Comparison of ENCODE assay signal across 15 cellular contexts in the genomic region with DNA sequence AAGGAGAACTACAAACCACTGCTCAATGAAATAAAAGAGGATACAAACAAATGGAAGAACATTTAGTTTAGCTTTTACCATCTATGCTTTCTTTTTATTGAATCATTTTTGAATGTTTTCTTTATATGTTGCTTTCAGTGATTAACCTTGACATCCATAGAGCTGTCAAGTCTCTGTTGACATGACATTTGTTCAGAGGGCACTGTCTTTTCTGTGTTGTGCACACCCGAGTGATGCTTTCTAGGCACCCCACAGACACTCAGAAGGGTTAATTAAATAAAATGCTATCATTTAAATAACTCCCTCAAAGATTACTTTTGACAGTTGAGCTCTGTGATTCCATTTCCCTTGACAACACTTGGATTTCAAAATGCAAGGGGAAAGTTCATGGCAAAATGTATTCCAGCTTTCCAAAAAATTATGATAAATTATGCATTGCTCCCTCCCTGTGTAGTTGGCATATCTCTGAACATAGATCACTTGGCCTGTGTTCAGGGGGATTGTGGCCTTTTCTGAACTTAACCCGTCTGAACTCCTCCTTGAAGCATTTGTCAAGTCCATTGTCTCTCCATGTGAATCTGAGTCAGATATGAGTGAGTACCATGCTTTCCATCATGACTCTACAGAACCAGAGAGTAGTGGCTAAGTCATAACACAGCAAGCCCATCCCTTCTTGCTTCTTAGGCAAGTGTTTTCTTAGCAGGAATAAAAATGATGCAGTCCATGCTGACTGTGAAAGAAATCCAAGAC.
DNase-seq lines count a peak whose midpoint lies in the region; ATAC-seq, FAIRE-seq and TF ChIP-seq lines count a peak whose summit lies in the region.
"Had no signal": no experiment of that assay in that cellular context is flagged by ENCODE, and none has a peak within 500 bp of the region (broad histone marks: within the 10 kb centered on the region; RNA-seq: fewer than 3 reads in every experiment).

No MANE protein-coding gene starts in this region.

- H3K4me3 ChIP-seq in CD8-positive, alpha-beta memory T cell (ENCODE audit: low read length): no peak overlapping the region
- H3K4me3 ChIP-seq in PC-3 (ENCODE audit: low read length): no peak overlapping the region
- H3K4me3 ChIP-seq in thyroid gland (replicated peaks in 1 of 3): no peak overlapping the region

- no peaks in the 10 kb centered on the region for H4K20me1 ChIP-seq in PC-3 (ENCODE audit: low read length)

- WGBS in thyroid gland, 2 donors: 74 to 81% methylated on average over 2 of the region's 2 CpGs

- CTCF ChIA-PET in CD8-positive, alpha-beta memory T cell (lab: Charles Lee): no interaction called here
- CTCF ChIA-PET in PC-3 (lab: Charles Lee): no interaction called here

- TF ChIP-seq CTCF in foreskin keratinocyte (conservative IDR thresholded peaks at IDR 0.05) (no peak), PC-3 (conservative IDR thresholded peaks at IDR 0.05; ENCODE audit: low read depth, low read length) (no peak), thyroid gland (IDR thresholded peaks at IDR 0.05) (no peak)

- H3K36me3 ChIP-seq in CD8-positive, alpha-beta memory T cell (ENCODE audit: insufficient read depth, low read length): no peaks in the 10 kb centered on the region
- H3K36me3 ChIP-seq in PC-3 (ENCODE audit: low read depth, low read length): no peaks in the 10 kb centered on the region
- H3K36me3 ChIP-seq in thyroid gland: no peaks in the 10 kb centered on the region

- H3K4me1 Mint-ChIP-seq in CD8-positive, alpha-beta memory T cell: peaks cover 9 to 19% (median 18%) of the 10 kb centered on the region in 3 donors
- H3K4me1 Mint-ChIP-seq: activated CD4-positive, alpha-beta T cell treated with anti-CD3 and anti-CD28 coated beads for 36 hours; activated naive CD4-positive, alpha-beta T cell treated with anti-CD3 and anti-CD28 coated beads, Interleukin-2, amount 50 U/mL, for 24 hours; naive B cell had no signal

- no peaks in the 10 kb centered on the region for H3K27me3 ChIP-seq in CD8-positive, alpha-beta memory T cell (ENCODE audit: insufficient read depth, low read length, poor library complexity, severe bottlenecking)
- H3K27me3 ChIP-seq in foreskin keratinocyte (no peaks in the 10 kb centered on the region), PC-3 (ENCODE audit: low read length) (0 out of 2 replicates have a peak, but pooled peaks cover 9% of the 10 kb centered on the region), thyroid gland (no peaks in the 10 kb centered on the region)

- POLR2A ChIA-PET in CD8-positive, alpha-beta memory T cell (lab: Charles Lee): no interaction called here
- POLR2A ChIA-PET in PC-3 (lab: Charles Lee; ENCODE audit: unreplicated experiment): no interaction called here

- intact Hi-C loops in PC-3 (cut with micrococcal nuclease) (no loop called here), thyroid gland (cut with DNase I) (no loop called here)

- peak overlapping the region in 4 of 8 donors; percentile 19 to 83 (median 61) for H3K27ac Mint-ChIP-seq in CD8-positive, alpha-beta memory T cell
- H3K27ac Mint-ChIP-seq: activated CD4-positive, alpha-beta T cell treated with anti-CD3 and anti-CD28 coated beads for 36 hours; activated naive CD4-positive, alpha-beta T cell treated with anti-CD3 and anti-CD28 coated beads, Interleukin-2, amount 50 U/mL, for 24 hours had no signal

- H3K27me3 Mint-ChIP-seq in CD8-positive, alpha-beta memory T cell: no peaks in the 10 kb centered on the region
- H3K27me3 Mint-ChIP-seq: activated CD4-positive, alpha-beta T cell treated with anti-CD3 and anti-CD28 coated beads for 36 hours; activated naive CD4-positive, alpha-beta T cell treated with anti-CD3 and anti-CD28 coated beads, Interleukin-2, amount 50 U/mL, for 24 hours had no signal

- peak overlapping the region in 4 of 7 donors; percentile 35 to 73 (median 69) for H3K4me3 Mint-ChIP-seq in CD8-positive, alpha-beta memory T cell
- H3K4me3 Mint-ChIP-seq: activated CD4-positive, alpha-beta T cell treated with anti-CD3 and anti-CD28 coated beads for 36 hours; activated naive CD4-positive, alpha-beta T cell treated with anti-CD3 and anti-CD28 coated beads, Interleukin-2, amount 50 U/mL, for 24 hours; naive B cell had no signal

- H3K9me2 ChIP-seq in PC-3 (replicated peaks; ENCODE audit: low read length): no peaks in the 10 kb centered on the region

- no peaks in the 10 kb centered on the region for H3K9me3 Mint-ChIP-seq in CD8-positive, alpha-beta memory T cell
- H3K9me3 Mint-ChIP-seq: activated naive CD4-positive, alpha-beta T cell treated with anti-CD3 and anti-CD28 coated beads, Interleukin-2, amount 50 U/mL, for 24 hours had no signal

- no peaks in the 10 kb centered on the region for H3F3A ChIP-seq in PC-3 (ENCODE audit: low read length, unreplicated experiment)

- no peaks in the 10 kb centered on the region for H3K4me1 ChIP-seq in CD8-positive, alpha-beta memory T cell (ENCODE audit: insufficient read depth, low read length)
- H3K4me1 ChIP-seq in foreskin keratinocyte (no peaks in the 10 kb centered on the region), PC-3 (ENCODE audit: insufficient read depth, low read length) (no peaks in the 10 kb centered on the region), thyroid gland (no peaks in the 10 kb centered on the region)

- BruUV-seq in PC-3 (replicated peaks; lab: Mats Ljungman, UMichigan): no TSS peak

- H3K36me3 Mint-ChIP-seq in CD8-positive, alpha-beta memory T cell: no peaks in the 10 kb centered on the region
- H3K36me3 Mint-ChIP-seq: activated naive CD4-positive, alpha-beta T cell treated with anti-CD3 and anti-CD28 coated beads, Interleukin-2, amount 50 U/mL, for 24 hours; naive B cell had no signal

- H3K79me2 ChIP-seq in PC-3 (ENCODE audit: low read length): no peaks in the 10 kb centered on the region

- FAIRE-seq in H54 (lab: Jason Lieb, UNC): peak; percentile 11

- H3K9me3 ChIP-seq in CD8-positive, alpha-beta memory T cell (ENCODE audit: low read length): no peaks in the 10 kb centered on the region
- H3K9me3 ChIP-seq in PC-3 (ENCODE audit: low read length): no peaks in the 10 kb centered on the region
- no peaks in the 10 kb centered on the region for H3K9me3 ChIP-seq in thyroid gland

- TF ChIP-seq POLR2A in H54 (IDR thresholded peaks at IDR 0.05; ENCODE audit: low read depth, low read length) (no peak), thyroid gland (IDR thresholded peaks at IDR 0.05) (no peak)

- no peak overlapping the region for H3K9ac ChIP-seq in PC-3 (ENCODE audit: low read length)

- ATAC-seq in foreskin keratinocyte: peak; percentile 81
- no peak for ATAC-seq in PC-3
- ATAC-seq: activated CD4-positive, alpha-beta T cell treated with anti-CD3 and anti-CD28 coated beads for 36 hours; left ventricle myocardium superior; Right ventricle myocardium inferior had no signal

- no peak overlapping the region for H2AFZ ChIP-seq in PC-3 (ENCODE audit: low read length)

- H3K4me2 ChIP-seq in PC-3 (ENCODE audit: low read length): no peak overlapping the region

- H3K27ac ChIP-seq in CD8-positive, alpha-beta memory T cell (ENCODE audit: low read depth, low read length): no peak overlapping the region
- H3K27ac ChIP-seq in foreskin keratinocyte (no peak overlapping the region), PC-3 (ENCODE audit: low read length) (no peak overlapping the region), thyroid gland (no peak overlapping the region)

- DNase-seq in CD8-positive, alpha-beta memory T cell: no peak
- DNase-seq in H54 (ENCODE audit: insufficient read length, low spot score): no peak
- peak; percentile 10 for DNase-seq in RPMI7951 (ENCODE audit: low read depth)
- peak; percentile 6 to 51 for DNase-seq in foreskin keratinocyte
- no peak for DNase-seq in PC-3
- no peak for DNase-seq in thyroid gland
- no peak for DNase-seq in activated gamma-delta T cell treated with Interleukin-2 at 50 U/mL for 16 hours
- no peak for DNase-seq in Kasumi-1 (lab: John Stamatoyannopoulos, UW)
- DNase-seq: activated CD4-positive, alpha-beta T cell treated with anti-CD3 and anti-CD28 coated beads for 36 hours; foreskin fibroblast; left ventricle myocardium superior; naive B cell; NCI-H2081 treated with DMSO at 0.1 percent for 48 hours had no signal

Comparison
In these comparisons a context has a peak if more than half of its experiments do, and no peak if none do; other contexts are left out.
1. DNase-seq: peak in RPMI7951 (single experiment) and foreskin keratinocyte (2 of 2); none in CD8-positive, alpha-beta memory T cell (0 of 5), H54 (single experiment), PC-3 (single experiment), thyroid gland (0 of 2), activated gamma-delta T cell treated with Interleukin-2 at 50 U/mL for 16 hours (single experiment) and Kasumi-1 (0 of 2).